Comparison of ENCODE assay signal across 1 cellular context in genomic region chrX:118420462-118420861, GRCh38.
A peak's percentile ranks its signal among the peaks of the same experiment; 100 is the strongest.
TF ChIP-seq lines count a peak whose summit lies in the region.

No MANE protein-coding gene starts in this region.

TF ChIP-seq in liver, 16 proteins besides CTCF, POLR2A, EP300 and RAD21 (continued from another document):
- TF ChIP-seq, protein P1, sequence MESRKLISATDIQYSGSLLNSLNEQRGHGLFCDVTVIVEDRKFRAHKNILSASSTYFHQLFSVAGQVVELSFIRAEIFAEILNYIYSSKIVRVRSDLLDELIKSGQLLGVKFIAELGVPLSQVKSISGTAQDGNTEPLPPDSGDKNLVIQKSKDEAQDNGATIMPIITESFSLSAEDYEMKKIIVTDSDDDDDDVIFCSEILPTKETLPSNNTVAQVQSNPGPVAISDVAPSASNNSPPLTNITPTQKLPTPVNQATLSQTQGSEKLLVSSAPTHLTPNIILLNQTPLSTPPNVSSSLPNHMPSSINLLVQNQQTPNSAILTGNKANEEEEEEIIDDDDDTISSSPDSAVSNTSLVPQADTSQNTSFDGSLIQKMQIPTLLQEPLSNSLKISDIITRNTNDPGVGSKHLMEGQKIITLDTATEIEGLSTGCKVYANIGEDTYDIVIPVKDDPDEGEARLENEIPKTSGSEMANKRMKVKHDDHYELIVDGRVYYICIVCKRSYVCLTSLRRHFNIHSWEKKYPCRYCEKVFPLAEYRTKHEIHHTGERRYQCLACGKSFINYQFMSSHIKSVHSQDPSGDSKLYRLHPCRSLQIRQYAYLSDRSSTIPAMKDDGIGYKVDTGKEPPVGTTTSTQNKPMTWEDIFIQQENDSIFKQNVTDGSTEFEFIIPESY (IDR thresholded peaks at IDR 0.05), result no peak
- TF ChIP-seq SP1 (IDR thresholded peaks at IDR 0.05), result peak; percentile 43
- TF ChIP-seq, protein P2, sequence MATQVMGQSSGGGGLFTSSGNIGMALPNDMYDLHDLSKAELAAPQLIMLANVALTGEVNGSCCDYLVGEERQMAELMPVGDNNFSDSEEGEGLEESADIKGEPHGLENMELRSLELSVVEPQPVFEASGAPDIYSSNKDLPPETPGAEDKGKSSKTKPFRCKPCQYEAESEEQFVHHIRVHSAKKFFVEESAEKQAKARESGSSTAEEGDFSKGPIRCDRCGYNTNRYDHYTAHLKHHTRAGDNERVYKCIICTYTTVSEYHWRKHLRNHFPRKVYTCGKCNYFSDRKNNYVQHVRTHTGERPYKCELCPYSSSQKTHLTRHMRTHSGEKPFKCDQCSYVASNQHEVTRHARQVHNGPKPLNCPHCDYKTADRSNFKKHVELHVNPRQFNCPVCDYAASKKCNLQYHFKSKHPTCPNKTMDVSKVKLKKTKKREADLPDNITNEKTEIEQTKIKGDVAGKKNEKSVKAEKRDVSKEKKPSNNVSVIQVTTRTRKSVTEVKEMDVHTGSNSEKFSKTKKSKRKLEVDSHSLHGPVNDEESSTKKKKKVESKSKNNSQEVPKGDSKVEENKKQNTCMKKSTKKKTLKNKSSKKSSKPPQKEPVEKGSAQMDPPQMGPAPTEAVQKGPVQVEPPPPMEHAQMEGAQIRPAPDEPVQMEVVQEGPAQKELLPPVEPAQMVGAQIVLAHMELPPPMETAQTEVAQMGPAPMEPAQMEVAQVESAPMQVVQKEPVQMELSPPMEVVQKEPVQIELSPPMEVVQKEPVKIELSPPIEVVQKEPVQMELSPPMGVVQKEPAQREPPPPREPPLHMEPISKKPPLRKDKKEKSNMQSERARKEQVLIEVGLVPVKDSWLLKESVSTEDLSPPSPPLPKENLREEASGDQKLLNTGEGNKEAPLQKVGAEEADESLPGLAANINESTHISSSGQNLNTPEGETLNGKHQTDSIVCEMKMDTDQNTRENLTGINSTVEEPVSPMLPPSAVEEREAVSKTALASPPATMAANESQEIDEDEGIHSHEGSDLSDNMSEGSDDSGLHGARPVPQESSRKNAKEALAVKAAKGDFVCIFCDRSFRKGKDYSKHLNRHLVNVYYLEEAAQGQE (IDR thresholded peaks at IDR 0.05), result no peak
- peak in 1 of 2 donors; percentile 30 for TF ChIP-seq HNF4A (conservative IDR thresholded peaks at IDR 0.05)
- TF ChIP-seq FOXA1 (IDR thresholded peaks at IDR 0.05), result no peak
- no peak for TF ChIP-seq EGR1 (IDR thresholded peaks at IDR 0.05; ENCODE audit: low read depth in 2 of 2)
TF ChIP-seq in liver: peak in this region for 2.
